Comparison of ENCODE assay signal across 19 cellular contexts in genomic region chr5:179489015-179489414, GRCh38.
"Had no signal": no experiment of that assay in that cellular context is flagged by ENCODE, and none has a peak within 500 bp of the region (broad histone marks: within the 10 kb centered on the region; RNA-seq: fewer than 3 reads in every experiment).

No MANE protein-coding gene starts in this region.

- H3K9me3 ChIP-seq: colonic mucosa, left lung, mucosa of descending colon, psoas muscle, testis, upper lobe of left lung had no signal

- H3K4me1 ChIP-seq: colonic mucosa, left lung, psoas muscle, upper lobe of left lung had no signal

- H3K4me3 ChIP-seq: colonic mucosa, left lung, mucosa of descending colon, psoas muscle, smooth muscle cell, testis, upper lobe of left lung had no signal

- H3K27me3 ChIP-seq: brain microvascular endothelial cell, colonic mucosa, testis, upper lobe of left lung had no signal

- H3K27ac Mint-ChIP-seq: activated CD4-positive, alpha-beta T cell treated with anti-CD3 and anti-CD28 coated beads, Interleukin-2, amount 10 ng/mL, durations not matched to agents 7 days and 5 days; activated CD8-positive, alpha-beta T cell treated with anti-CD3 and anti-CD28 coated beads, Interleukin-2, amount 10 ng/mL, durations not matched to agents 7 days and 5 days; activated naive CD4-positive, alpha-beta T cell treated with anti-CD3 and anti-CD28 coated beads for 36 hours; naive thymus-derived CD4-positive, alpha-beta T cell; stimulated activated effector memory CD8-positive, alpha-beta T cell treated with anti-CD3 and anti-CD28 coated beads, Interleukin-12 subunit alpha, Interleukin-12 subunit beta, amount 100 ng/mL, for 72 hours had no signal

- DNase-seq: activated CD4-positive, alpha-beta T cell treated with anti-CD3 and anti-CD28 coated beads, Interleukin-2, amount 10 ng/mL, durations not matched to agents 7 days and 5 days; activated CD8-positive, alpha-beta T cell treated with anti-CD3 and anti-CD28 coated beads, Interleukin-2, amount 10 ng/mL, durations not matched to agents 7 days and 5 days; activated naive CD4-positive, alpha-beta T cell treated with anti-CD3 and anti-CD28 coated beads for 36 hours; activated T-cell treated with anti-CD3 and anti-CD28 coated beads, Interleukin-2, amount 50 U/mL, for 4 hours; brain microvascular endothelial cell; colonic mucosa; erythroblast; mucosa of descending colon; naive thymus-derived CD4-positive, alpha-beta T cell; psoas muscle; stimulated activated CD4-positive, alpha-beta T cell treated with anti-CD3 and anti-CD28 coated beads, Interleukin-4, amount 100 ng/mL, for 24 hours; testis; upper lobe of left lung had no signal

- H3K36me3 Mint-ChIP-seq: naive thymus-derived CD4-positive, alpha-beta T cell; stimulated activated effector memory CD8-positive, alpha-beta T cell treated with anti-CD3 and anti-CD28 coated beads, Interleukin-12 subunit alpha, Interleukin-12 subunit beta, amount 100 ng/mL, for 72 hours had no signal

- ATAC-seq: activated CD4-positive, CD25-positive, alpha-beta regulatory T cell treated with anti-CD3 and anti-CD28 coated beads, Interleukin-2, amount 50 U/mL, for 24 hours; activated CD8-positive, alpha-beta T cell treated with anti-CD3 and anti-CD28 coated beads, Interleukin-2, amount 10 ng/mL, durations not matched to agents 7 days and 5 days; activated T-cell treated with anti-CD3 and anti-CD28 coated beads, Interleukin-2, amount 50 U/mL, for 4 hours; mucosa of descending colon; naive thymus-derived CD4-positive, alpha-beta T cell; psoas muscle; sciatic nerve; stimulated activated effector memory CD8-positive, alpha-beta T cell treated with anti-CD3 and anti-CD28 coated beads, Interleukin-12 subunit alpha, Interleukin-12 subunit beta, amount 100 ng/mL, for 72 hours had no signal

- H3K36me3 ChIP-seq: brain microvascular endothelial cell, colonic mucosa, left lung, upper lobe of left lung had no signal

- H3K4me3 Mint-ChIP-seq: activated CD4-positive, alpha-beta T cell treated with anti-CD3 and anti-CD28 coated beads, Interleukin-2, amount 10 ng/mL, durations not matched to agents 7 days and 5 days; activated CD8-positive, alpha-beta T cell treated with anti-CD3 and anti-CD28 coated beads, Interleukin-2, amount 10 ng/mL, durations not matched to agents 7 days and 5 days; activated naive CD4-positive, alpha-beta T cell treated with anti-CD3 and anti-CD28 coated beads for 36 hours; activated T-cell treated with anti-CD3 and anti-CD28 coated beads, Interleukin-2, amount 50 U/mL, for 4 hours; central memory CD8-positive, alpha-beta T cell; naive thymus-derived CD4-positive, alpha-beta T cell; stimulated activated effector memory CD8-positive, alpha-beta T cell treated with anti-CD3 and anti-CD28 coated beads, Interleukin-12 subunit alpha, Interleukin-12 subunit beta, amount 100 ng/mL, for 72 hours had no signal

- H3K9me3 Mint-ChIP-seq: activated CD4-positive, alpha-beta T cell treated with anti-CD3 and anti-CD28 coated beads, Interleukin-2, amount 10 ng/mL, durations not matched to agents 7 days and 5 days; activated naive CD4-positive, alpha-beta T cell treated with anti-CD3 and anti-CD28 coated beads for 36 hours; activated T-cell treated with anti-CD3 and anti-CD28 coated beads, Interleukin-2, amount 50 U/mL, for 4 hours; central memory CD8-positive, alpha-beta T cell; naive thymus-derived CD4-positive, alpha-beta T cell; stimulated activated effector memory CD8-positive, alpha-beta T cell treated with anti-CD3 and anti-CD28 coated beads, Interleukin-12 subunit alpha, Interleukin-12 subunit beta, amount 100 ng/mL, for 72 hours had no signal

- H3K27ac ChIP-seq: brain microvascular endothelial cell, colonic mucosa, left lung, psoas muscle, testis, upper lobe of left lung had no signal

- H3K4me1 Mint-ChIP-seq: activated CD4-positive, alpha-beta T cell treated with anti-CD3 and anti-CD28 coated beads, Interleukin-2, amount 10 ng/mL, durations not matched to agents 7 days and 5 days; central memory CD8-positive, alpha-beta T cell; naive thymus-derived CD4-positive, alpha-beta T cell; stimulated activated effector memory CD8-positive, alpha-beta T cell treated with anti-CD3 and anti-CD28 coated beads, Interleukin-12 subunit alpha, Interleukin-12 subunit beta, amount 100 ng/mL, for 72 hours had no signal
